In the genomic region with DNA sequence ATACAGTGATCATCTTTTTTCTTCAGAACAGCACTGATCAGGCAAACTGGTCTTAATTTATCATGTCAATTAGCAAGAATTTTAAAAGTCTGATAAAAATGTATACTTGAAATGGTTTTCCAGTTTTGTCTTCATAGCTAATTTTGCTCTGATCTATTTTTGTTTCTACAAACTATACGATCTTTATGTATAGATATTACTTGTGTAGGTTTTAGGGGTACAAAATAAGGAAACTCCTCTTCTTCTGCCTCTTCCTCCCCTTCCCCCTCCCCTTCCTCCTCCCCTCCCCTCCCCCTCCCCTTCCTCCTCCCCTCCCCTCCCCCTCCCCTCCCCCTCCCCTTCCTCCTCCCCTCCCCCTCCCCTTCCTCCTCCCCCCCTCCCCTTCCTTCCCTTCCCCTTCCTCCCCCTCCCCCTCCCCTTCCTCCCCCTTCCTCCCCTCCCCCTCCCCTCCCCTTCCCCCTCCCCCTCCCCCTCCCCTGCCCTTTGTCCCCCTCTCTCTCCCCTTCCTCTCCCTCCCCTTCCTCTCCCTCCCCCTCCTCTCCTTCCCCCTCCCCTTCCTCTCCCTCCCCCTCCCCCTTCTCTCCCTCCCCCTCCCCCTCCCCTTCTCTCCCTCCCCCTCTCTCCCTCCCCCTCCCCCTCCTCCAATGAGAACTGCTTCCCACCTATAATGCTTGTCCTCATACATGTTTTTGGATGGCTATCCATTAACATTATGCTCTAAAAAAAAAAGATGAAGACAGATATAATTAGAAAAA, we compare ENCODE assay signal across 35 cellular contexts.
"Had no signal": no experiment of that assay in that cellular context is flagged by ENCODE, and none has a peak within 500 bp of the region (broad histone marks: within the 10 kb centered on the region; RNA-seq: fewer than 3 reads in every experiment).

No MANE protein-coding gene starts in this region.

- H3K9me3 ChIP-seq: MG63 had no signal

- H3K36me3 ChIP-seq: MG63 had no signal

- H3K4me3 ChIP-seq: MG63 had no signal

- DNase-seq: Karpas-422, Kasumi-1, MG63, MM.1S, MV-4-11, NCI-H1048, NCI-H1092, NCI-H1092 treated with DMSO at 0.1 percent for 48 hours, NCI-H1105, NCI-H1105 treated with DMSO at 0.1 percent for 48 hours, NCI-H1417, NCI-H1417 treated with DMSO at 0.1 percent for 48 hours, NCI-H1436, NCI-H1436 treated with DMSO at 0.1 percent for 48 hours, NCI-H146, NCI-H1694, NCI-H1694 treated with DMSO at 0.1 percent for 48 hours, NCI-H187, NCI-H187 treated with DMSO at 0.1 percent for 48 hours, NCI-H1930, NCI-H2029, NCI-H2029 treated with DMSO at 0.1 percent for 48 hours, NCI-H2081, NCI-H2081 treated with DMSO at 0.1 percent for 48 hours, NCI-H2107, NCI-H2171, NCI-H2171 treated with DMSO at 0.1 percent for 48 hours, NCI-H2227 treated with DMSO at 0.1 percent for 48 hours, NCI-H226, NCI-H345, NCI-H446, NCI-H446 treated with DMSO at 0.1 percent for 48 hours, NCI-H510A, NCI-H510A treated with DMSO at 0.1 percent for 48 hours, NCI-H524 had no signal
